Comparison of ENCODE assay signal across 26 cellular contexts in genomic region chr5:45225571-45226031, GRCh38.
DNase-seq lines count a peak whose midpoint lies in the region; ATAC-seq and TF ChIP-seq lines count a peak whose summit lies in the region.
"Had no signal": no experiment of that assay in that cellular context is flagged by ENCODE, and none has a peak within 500 bp of the region (broad histone marks: within the 10 kb centered on the region; RNA-seq: fewer than 3 reads in every experiment).

No MANE protein-coding gene starts in this region.

- H3K27me3 Mint-ChIP-seq in endothelial cell (ENCODE audit: unreplicated experiment), result peaks cover 4% of the 10 kb centered on the region

- in situ Hi-C loops in GM23248 (cut with MboI), result no loop called here

- H2AFZ ChIP-seq in DND-41 (ENCODE audit: low read depth, low read length) (no peak overlapping the region), OCI-LY7 (ENCODE audit: low read length) (no peak overlapping the region), GM23248 (no peak overlapping the region)

- H3K27me3 ChIP-seq in A673 (replicated peaks; ENCODE audit: insufficient read depth, low read depth, low read length, poor library complexity) (no peaks in the 10 kb centered on the region), DND-41 (ENCODE audit: insufficient read depth, low read length, poor library complexity) (no peaks in the 10 kb centered on the region), GM23248 (replicated peaks; ENCODE audit: insufficient read depth) (no peaks in the 10 kb centered on the region)
- H3K27me3 ChIP-seq: colonic mucosa, ovary, Peyer's patch, SJCRH30 had no signal

- DNase-seq in A673 (ENCODE audit: low spot score) (no peak), DND-41 (no peak), OCI-LY7 (ENCODE audit: low spot score) (no peak), endothelial cell (ENCODE audit: low spot score) (no peak), GM23248 (no peak), HUDEP-2 (lab: John Stamatoyannopoulos, UW; ENCODE audit: unreplicated experiment in 76 of 76) (no peak)
- DNase-seq: activated naive CD4-positive, alpha-beta T cell treated with Interleukin-2 at 50 U/mL for 16 hours; activated T-cell treated with anti-CD3 and anti-CD28 coated beads, Interleukin-2, amount 50 U/mL, for 48 hours; C1 segment of cervical spinal cord; Caco-2; colonic mucosa; effector CD8-positive, alpha-beta T cell; erythroblast; left ventricle myocardium superior; mesendoderm; NCI-H1048; NCI-H187; NCI-H2171 treated with DMSO at 0.1 percent for 48 hours; NCI-H510A treated with DMSO at 0.1 percent for 48 hours; ovary; Peyer's patch; SJCRH30; stimulated activated CD4-positive, alpha-beta T cell treated with anti-CD3 and anti-CD28 coated beads, Interleukin-4, amount 100 ng/mL, for 24 hours; trophoblast cell had no signal

- no peaks in the 10 kb centered on the region for H3K9me2 ChIP-seq in OCI-LY7 (ENCODE audit: insufficient read depth, low read length)
- H3K9me2 ChIP-seq in GM23248 (ENCODE audit: insufficient read depth), result no peaks in the 10 kb centered on the region

- no peaks in the 10 kb centered on the region for H3K9me3 Mint-ChIP-seq in endothelial cell (ENCODE audit: unreplicated experiment)

- H3F3A ChIP-seq in GM23248 (ENCODE audit: insufficient read depth), result no peaks in the 10 kb centered on the region

- H3K4me1 Mint-ChIP-seq in endothelial cell (ENCODE audit: unreplicated experiment), result no peaks in the 10 kb centered on the region

- POLR2A ChIA-PET in A673 (lab: Charles Lee; ENCODE audit: low non-redundant PET), result no interaction called here
- POLR2A ChIA-PET in OCI-LY7 (lab: Charles Lee), result no interaction called here

- ATAC-seq in DND-41 (ENCODE audit: insufficient read depth, low read depth) (no peak), GM18520 (IDR thresholded peaks at IDR 0.05; ENCODE audit: unreplicated experiment) (no peak), HG03280 (IDR thresholded peaks at IDR 0.05; ENCODE audit: unreplicated experiment) (no peak)
- ATAC-seq: left ventricle myocardium superior had no signal

- no peak overlapping the region for H3K4me3 Mint-ChIP-seq in endothelial cell (ENCODE audit: unreplicated experiment)

- no peaks in the 10 kb centered on the region for H3K79me2 ChIP-seq in DND-41 (ENCODE audit: insufficient read depth, low read length)
- H3K79me2 ChIP-seq in OCI-LY7 (ENCODE audit: insufficient read depth, low read depth, low read length), result no peaks in the 10 kb centered on the region
- H3K79me2 ChIP-seq in GM23248 (ENCODE audit: insufficient read depth), result no peaks in the 10 kb centered on the region

- H3K27ac ChIP-seq in A673 (ENCODE audit: low read depth, low read length, poor library complexity, severe bottlenecking), result no peak overlapping the region
- no peak overlapping the region for H3K27ac ChIP-seq in DND-41 (ENCODE audit: low read length)
- H3K27ac ChIP-seq in OCI-LY7 (ENCODE audit: low read depth, low read length, poor library complexity, severe bottlenecking), result no peak overlapping the region
- H3K27ac ChIP-seq in GM23248, result no peak overlapping the region
- H3K27ac ChIP-seq: colonic mucosa, ovary, Peyer's patch, SJCRH30 had no signal

- H3K9ac ChIP-seq in DND-41 (ENCODE audit: low read depth, low read length) (no peak overlapping the region), GM23248 (no peak overlapping the region)

- H3K9me3 ChIP-seq in A673 (ENCODE audit: low read depth, low read length, poor library complexity, severe bottlenecking), result no peaks in the 10 kb centered on the region
- no peaks in the 10 kb centered on the region for H3K9me3 ChIP-seq in DND-41 (ENCODE audit: insufficient read depth, low read length, severe bottlenecking)
- H3K9me3 ChIP-seq in OCI-LY7 (ENCODE audit: low read length), result no peaks in the 10 kb centered on the region
- no peaks in the 10 kb centered on the region for H3K9me3 ChIP-seq in GM23248 (ENCODE audit: low read depth)
- H3K9me3 ChIP-seq: Caco-2, colonic mucosa, ovary, SJCRH30 had no signal

- CTCF ChIA-PET in A673 (lab: Charles Lee) (no interaction called here), OCI-LY7 (lab: Charles Lee; ENCODE audit: unreplicated experiment) (no interaction called here)

- H3K4me1 ChIP-seq in A673 (ENCODE audit: insufficient read depth, low read length, poor library complexity, severe bottlenecking), result no peaks in the 10 kb centered on the region
- H3K4me1 ChIP-seq in DND-41 (ENCODE audit: insufficient read depth, low read length), result no peaks in the 10 kb centered on the region
- H3K4me1 ChIP-seq in OCI-LY7 (ENCODE audit: insufficient read depth, low read length, poor library complexity, severe bottlenecking), result no peaks in the 10 kb centered on the region
- no peaks in the 10 kb centered on the region for H3K4me1 ChIP-seq in GM23248 (ENCODE audit: insufficient read depth)
- H3K4me1 ChIP-seq: Caco-2, colonic mucosa, Peyer's patch, SJCRH30 had no signal

- intact Hi-C loops in A673 (cut with micrococcal nuclease; ENCODE audit: unreplicated experiment), result no loop called here
- intact Hi-C loops in OCI-LY7 (cut with micrococcal nuclease; ENCODE audit: unreplicated experiment), result no loop called here

- no peaks in the 10 kb centered on the region for H4K20me1 ChIP-seq in DND-41 (ENCODE audit: insufficient read depth, low read length)
- H4K20me1 ChIP-seq in OCI-LY7 (ENCODE audit: insufficient read depth, low read length), result no peaks in the 10 kb centered on the region
- H4K20me1 ChIP-seq in GM23248 (ENCODE audit: insufficient read depth), result no peaks in the 10 kb centered on the region

- H3K36me3 ChIP-seq in A673 (ENCODE audit: insufficient read depth, low read length, poor library complexity, severe bottlenecking) (no peaks in the 10 kb centered on the region), DND-41 (ENCODE audit: insufficient read depth, low read length) (no peaks in the 10 kb centered on the region), OCI-LY7 (ENCODE audit: insufficient read depth, low read length) (no peaks in the 10 kb centered on the region), GM23248 (ENCODE audit: low read depth) (no peaks in the 10 kb centered on the region)
- H3K36me3 ChIP-seq: colonic mucosa, ovary, Peyer's patch, SJCRH30 had no signal

- BruUV-seq in A673 (replicated peaks; lab: Mats Ljungman, UMichigan), result no TSS peak
- BruUV-seq in OCI-LY7 (replicated peaks; lab: Mats Ljungman, UMichigan), result no TSS peak

- no peak overlapping the region for H3K4me3 ChIP-seq in A673 (ENCODE audit: low read depth, low read length, poor library complexity, severe bottlenecking)
- no peak overlapping the region for H3K4me3 ChIP-seq in DND-41 (ENCODE audit: low read depth in 1 of 2, low read length in 2 of 2)
- no peak overlapping the region for H3K4me3 ChIP-seq in OCI-LY7 (ENCODE audit: low read depth, low read length, poor library complexity, severe bottlenecking)
- no peak overlapping the region for H3K4me3 ChIP-seq in GM23248
- H3K4me3 ChIP-seq: colonic mucosa, ovary, Peyer's patch, SJCRH30 had no signal

- no peaks in the 10 kb centered on the region for H3K36me3 Mint-ChIP-seq in endothelial cell (ENCODE audit: low read depth, unreplicated experiment)

- no peak overlapping the region for H3K27ac Mint-ChIP-seq in endothelial cell (ENCODE audit: unreplicated experiment)

- TF ChIP-seq CTCF in A673 (conservative IDR thresholded peaks at IDR 0.05; ENCODE audit: low read depth, low read length) (0 out of 2 replicates have a peak, but pooled peaks have one; percentile 18), DND-41 (IDR thresholded peaks at IDR 0.05; ENCODE audit: borderline replicate concordance, extremely low read depth, low read length, poor library complexity, severe bottlenecking) (peak; percentile 5), OCI-LY7 (conservative IDR thresholded peaks at IDR 0.05; ENCODE audit: low read length) (0 out of 2 replicates have a peak, but pooled peaks have one; percentile 13), endothelial cell (IDR thresholded peaks at IDR 0.05; ENCODE audit: unreplicated experiment) (peak; percentile 29)

- WGBS in GM23248 (ENCODE audit: low coverage in 1 of 2, low lambda C conversion rate in 2 of 2, missing lambda C conversion rate in 2 of 2), 2 experiments, result 66 to 79% methylated on average over 11 to 24 of the region's 25 CpGs

- no peak overlapping the region for H3K4me2 ChIP-seq in DND-41 (ENCODE audit: insufficient read depth, low read length)
- no peak overlapping the region for H3K4me2 ChIP-seq in OCI-LY7 (ENCODE audit: low read length)
- no peak overlapping the region for H3K4me2 ChIP-seq in GM23248 (ENCODE audit: unreplicated experiment)
